ENCODE assay signal across 7 cellular contexts in genomic region chr19:51108805-51109146, GRCh38. TPM values are rescaled to one million over a fixed set of nuclear protein-coding genes. Genes with fewer than 3 reads are reported as not detected.
A peak's percentile ranks its signal among the peaks of the same experiment; 100 is the strongest.
DNase-seq lines count a peak whose midpoint lies in the region; ATAC-seq and TF ChIP-seq lines count a peak whose summit lies in the region.

No MANE protein-coding gene starts in this region.

- no peak for TF ChIP-seq CTCF in RWPE2 (IDR thresholded peaks at IDR 0.05; ENCODE audit: poor library complexity, severe bottlenecking)
- TF ChIP-seq CTCF in fibroblast of pulmonary artery (IDR thresholded peaks at IDR 0.05; ENCODE audit: low read length, missing control alignments) = no peak
- no peak for TF ChIP-seq CTCF in progenitor cell of endocrine pancreas (IDR thresholded peaks at IDR 0.05; ENCODE audit: unreplicated experiment)

- H3K9me3 ChIP-seq in RWPE2 (ENCODE audit: severe bottlenecking) = no peaks in the 10 kb centered on the region

- DNase-seq in RWPE2 (ENCODE audit: low spot score) = no peak
- no peak for DNase-seq in fibroblast of pulmonary artery (ENCODE audit: low read depth)
- DNase-seq in progenitor cell of endocrine pancreas (ENCODE audit: low spot score, unreplicated experiment) = no peak
- no peak for DNase-seq in stimulated activated CD4-positive, alpha-beta T cell treated with anti-CD3 and anti-CD28 coated beads, Interleukin-4, amount 100 ng/mL, for 24 hours
- no peak for DNase-seq in HuH-7.5 (ENCODE audit: low spot score)

- peak overlapping the region; percentile 93 for H3K4me3 Mint-ChIP-seq in progenitor cell of endocrine pancreas (ENCODE audit: low read depth)

- no peaks in the 10 kb centered on the region for H3K27me3 ChIP-seq in RWPE2 (ENCODE audit: insufficient read depth, poor library complexity, severe bottlenecking)

- H3K4me1 Mint-ChIP-seq in progenitor cell of endocrine pancreas (ENCODE audit: low read depth) = peaks cover 8% of the 10 kb centered on the region

- H3K27ac ChIP-seq in RWPE2 (ENCODE audit: poor library complexity, severe bottlenecking) = no peak overlapping the region

- H3K36me3 Mint-ChIP-seq in progenitor cell of endocrine pancreas (ENCODE audit: insufficient read depth) = peaks cover 2% of the 10 kb centered on the region

- H3K9me3 Mint-ChIP-seq in progenitor cell of endocrine pancreas (ENCODE audit: low read depth) = no peaks in the 10 kb centered on the region

- peaks cover 6% of the 10 kb centered on the region for H3K36me3 ChIP-seq in RWPE2 (ENCODE audit: low read depth)

- peak overlapping the region; percentile 93 for H3K27ac Mint-ChIP-seq in progenitor cell of endocrine pancreas

- no peaks in the 10 kb centered on the region for H3K4me1 ChIP-seq in RWPE2 (ENCODE audit: insufficient read depth, poor library complexity, severe bottlenecking)

- ATAC-seq in GM18909 (IDR thresholded peaks at IDR 0.05; ENCODE audit: poor library complexity, unreplicated experiment) = peak; percentile 34
- ATAC-seq in HG02678 (IDR thresholded peaks at IDR 0.05; ENCODE audit: unreplicated experiment) = peak; percentile 32
- ATAC-seq in RWPE2 (ENCODE audit: low read depth) = peak; percentile 5; the same call in 1 of the 3 replicates

- no peaks in the 10 kb centered on the region for H3K27me3 Mint-ChIP-seq in progenitor cell of endocrine pancreas

- H3K4me3 ChIP-seq in RWPE2 (ENCODE audit: severe bottlenecking) (peak overlapping the region; percentile 68), fibroblast of pulmonary artery (replicated peaks; ENCODE audit: low read depth, low read length) (peak overlapping the region; percentile 89)

RNA-seq across cellular contexts. Expression of gene CTU1, which starts 0.6 kb away (rescaled TPM):
- 7.4 and 7.8 TPM in 2 replicates for total RNA-seq in progenitor cell of endocrine pancreas

RNA-seq across cellular contexts. Expression of gene SIGLEC9, which starts 15.9 kb away (rescaled TPM):
- not detected in 2 replicates for total RNA-seq in progenitor cell of endocrine pancreas

RNA-seq across cellular contexts. Expression of gene KLK14, which starts 26.1 kb away (rescaled TPM):
- total RNA-seq in progenitor cell of endocrine pancreas = 0.62 and 0.89 TPM in 2 replicates

RNA-seq across cellular contexts. Expression of gene SIGLEC7, which starts 33.3 kb away (rescaled TPM):
- total RNA-seq in progenitor cell of endocrine pancreas = not detected in 2 replicates

RNA-seq across cellular contexts. Expression of gene KLK13, which starts 43.9 kb away (rescaled TPM):
- 1.1 and 1.6 TPM in 2 replicates for total RNA-seq in progenitor cell of endocrine pancreas
